Comparison of ENCODE assay signal across 28 cellular contexts in genomic region chr6:127834136-127834535, GRCh38.
"Had no signal": no experiment of that assay in that cellular context is flagged by ENCODE, and none has a peak within 500 bp of the region (broad histone marks: within the 10 kb centered on the region; RNA-seq: fewer than 3 reads in every experiment).

No MANE protein-coding gene starts in this region.

- H3K4me1 ChIP-seq: lower lobe of right lung, right atrium auricular region, stomach, testis, thyroid gland, transverse colon, vagina had no signal

- H3K9me3 ChIP-seq: lower lobe of right lung, ovary, right atrium auricular region, stomach, testis, thyroid gland, transverse colon, upper lobe of left lung, vagina had no signal

- H3K4me1 Mint-ChIP-seq: mesothelial cell of epicardium; naive B cell; stimulated activated naive B cell treated with anti-CD40 and anti-IgM and Interleukin-4, amounts not matched to agents 10 μg/mL and 1 μg/mL and 100 μg/mL, for 72 hours had no signal

- H3K9me3 Mint-ChIP-seq: mesothelial cell of epicardium; natural killer cell treated with Interleukin-12 subunit alpha and Interleukin-12 subunit beta and Interleukin-15 and Interleukin-18, amount 100 ng/mL, for 72 hours; stimulated activated naive B cell treated with anti-CD40 and anti-IgM and Interleukin-4, amounts not matched to agents 10 μg/mL and 1 μg/mL and 100 μg/mL, for 72 hours had no signal

- H3K27me3 ChIP-seq: ovary, right atrium auricular region, stomach, testis, thyroid gland, transverse colon, upper lobe of left lung, vagina had no signal

- ATAC-seq: left cardiac atrium; left lobe of liver; lower lobe of right lung; natural killer cell treated with Interleukin-12 subunit alpha and Interleukin-12 subunit beta and Interleukin-15 and Interleukin-18, amount 100 ng/mL, for 72 hours; sciatic nerve; stimulated activated naive B cell treated with anti-CD40 and anti-IgM and Interleukin-4, amounts not matched to agents 10 μg/mL and 1 μg/mL and 100 μg/mL, for 72 hours; stimulated activated naive CD8-positive, alpha-beta T cell treated with anti-CD3 and anti-CD28 coated beads, Interleukin-15, Interleukin-2, amounts not matched to agents 100 U/mL and 50 U/mL, for 24 hours had no signal

- FAIRE-seq: keratinocyte had no signal

- H3K27ac ChIP-seq: lower lobe of right lung, ovary, right atrium auricular region, skin epidermis, stomach, testis, thyroid gland, transverse colon, upper lobe of left lung, vagina had no signal

- DNase-seq: hippocampal formation; kidney glomerular epithelial cell; left cardiac atrium; lower lobe of right lung; mammary epithelial cell; mesendoderm; naive B cell; ovary; stimulated activated CD4-positive, alpha-beta T cell treated with anti-CD3 and anti-CD28 coated beads, Interleukin-12 subunit alpha, Interleukin-12 subunit beta, amount 100 ng/mL, for 4 hours; stimulated activated CD4-positive, alpha-beta T cell treated with anti-CD3 and anti-CD28 coated beads, Interleukin-15, amount 100 ng/mL, for 24 hours; stimulated activated CD4-positive, alpha-beta T cell treated with anti-CD3 and anti-CD28 coated beads, Interleukin-2, amount 100 ng/mL, for 24 hours; stimulated activated CD4-positive, alpha-beta T cell treated with anti-CD3 and anti-CD28 coated beads, Interleukin-4, amount 100 ng/mL, for 1 hour; stimulated activated naive B cell treated with anti-CD40 and anti-IgM and Interleukin-4, amounts not matched to agents 10 μg/mL and 1 μg/mL and 100 μg/mL, for 72 hours; stimulated activated naive CD8-positive, alpha-beta T cell treated with anti-CD3 and anti-CD28 coated beads, Interleukin-15, Interleukin-2, amounts not matched to agents 100 U/mL and 50 U/mL, for 24 hours; stomach; testis; thyroid gland; transverse colon; upper lobe of left lung had no signal

- H3K27me3 Mint-ChIP-seq: naive B cell; natural killer cell treated with Interleukin-12 subunit alpha and Interleukin-12 subunit beta and Interleukin-15 and Interleukin-18, amount 100 ng/mL, for 72 hours; progenitor cell of endocrine pancreas; stimulated activated naive B cell treated with anti-CD40 and anti-IgM and Interleukin-4, amounts not matched to agents 10 μg/mL and 1 μg/mL and 100 μg/mL, for 72 hours had no signal

- H3K36me3 Mint-ChIP-seq: mesothelial cell of epicardium; naive B cell; natural killer cell treated with Interleukin-12 subunit alpha and Interleukin-12 subunit beta and Interleukin-15 and Interleukin-18, amount 100 ng/mL, for 72 hours; stimulated activated naive B cell treated with anti-CD40 and anti-IgM and Interleukin-4, amounts not matched to agents 10 μg/mL and 1 μg/mL and 100 μg/mL, for 72 hours had no signal

- H3K27ac Mint-ChIP-seq: mesothelial cell of epicardium; naive B cell; natural killer cell treated with Interleukin-12 subunit alpha and Interleukin-12 subunit beta and Interleukin-15 and Interleukin-18, amount 100 ng/mL, for 72 hours; stimulated activated naive B cell treated with anti-CD40 and anti-IgM and Interleukin-4, amounts not matched to agents 10 μg/mL and 1 μg/mL and 100 μg/mL, for 72 hours had no signal

- H3K4me3 ChIP-seq: lower lobe of right lung, ovary, right atrium auricular region, skin epidermis, stomach, testis, thyroid gland, transverse colon, upper lobe of left lung, vagina had no signal

- H3K36me3 ChIP-seq: lower lobe of right lung, ovary, right atrium auricular region, stomach, thyroid gland, transverse colon, upper lobe of left lung, vagina had no signal

- H3K4me3 Mint-ChIP-seq: mesothelial cell of epicardium; naive B cell; natural killer cell treated with Interleukin-12 subunit alpha and Interleukin-12 subunit beta and Interleukin-15 and Interleukin-18, amount 100 ng/mL, for 72 hours; stimulated activated naive B cell treated with anti-CD40 and anti-IgM and Interleukin-4, amounts not matched to agents 10 μg/mL and 1 μg/mL and 100 μg/mL, for 72 hours had no signal
